Comparison of ENCODE assay signal across 19 cellular contexts in the genomic region with DNA sequence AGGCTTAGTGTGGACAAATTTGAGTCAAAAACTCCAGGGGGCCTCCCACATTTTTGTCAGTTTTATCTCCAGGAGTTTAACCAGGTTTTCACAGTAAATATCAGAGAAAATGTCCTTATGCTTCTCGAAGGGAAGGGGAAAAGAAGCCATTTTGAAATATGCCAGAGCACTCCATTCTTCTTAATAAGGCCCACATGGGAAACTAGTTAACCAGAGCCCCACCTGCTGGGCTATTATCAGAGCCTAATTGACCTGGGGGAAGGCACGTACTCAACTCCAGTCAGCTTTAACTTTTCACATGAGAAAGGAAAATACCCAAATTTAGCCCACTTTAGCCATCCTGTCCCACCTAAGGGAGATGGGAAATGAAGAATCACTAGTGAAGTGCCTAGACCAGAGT.
DNase-seq lines count a peak whose midpoint lies in the region; ATAC-seq, FAIRE-seq and TF ChIP-seq lines count a peak whose summit lies in the region.
"Had no signal": no experiment of that assay in that cellular context is flagged by ENCODE, and none has a peak within 500 bp of the region (broad histone marks: within the 10 kb centered on the region; RNA-seq: fewer than 3 reads in every experiment).

No MANE protein-coding gene starts in this region.

- no peaks in the 10 kb centered on the region for H3K4me1 ChIP-seq in HepG2 (ENCODE audit: insufficient read depth, low read length)

- intact Hi-C loops in HepG2 (cut with micrococcal nuclease; ENCODE audit: unreplicated experiment) = no loop called here

- no TSS peak for BruUV-seq in HepG2 (replicated peaks; lab: Mats Ljungman, UMichigan)

- no peaks in the 10 kb centered on the region; the same call in 1 of the 2 replicates for H3K9me3 ChIP-seq in HepG2 (ENCODE audit: low read length)

- no peak for TF ChIP-seq RAD21 in HepG2 (CRISPR knock-in tag; IDR thresholded peaks at IDR 0.05)

- POLR2A ChIA-PET in HepG2 (lab: Yijun Ruan, JAX) = no interaction called here

- TF ChIP-seq EP300 in HepG2 (IDR thresholded peaks at IDR 0.05; ENCODE audit: low read depth in 2 of 2, low read length in 2 of 2) (no peak), HepG2 (CRISPR knock-in tag; IDR thresholded peaks at IDR 0.05; ENCODE audit: borderline replicate concordance) (no peak)

- H3K27me3 Mint-ChIP-seq in activated T-cell treated with anti-CD3 and anti-CD28 coated beads, Interleukin-2, amount 50 U/mL, for 72 hours (ENCODE audit: low read depth) = no peaks in the 10 kb centered on the region

- no peak overlapping the region for H3K4me2 ChIP-seq in HepG2 (ENCODE audit: low read depth, low read length)

- no peaks in the 10 kb centered on the region for H3K27me3 ChIP-seq in HepG2 (ENCODE audit: control insufficient read depth in 1 of 2, insufficient read depth in 2 of 2, low read length in 2 of 2)
- H3K27me3 ChIP-seq: dorsolateral prefrontal cortex had no signal

- H2AFZ ChIP-seq in HepG2 (ENCODE audit: low read length) = no peak overlapping the region

- in situ Hi-C loops in HepG2 (cut with HindIII; ENCODE audit: extremely low pct_ligation_motif_present, low pct_unique_long_range_greater_than_20kb) = no loop called here

- CTCF ChIA-PET in HepG2 (lab: Yijun Ruan, JAX; ENCODE audit: low intra/inter-chr PET ratio, low total read pairs) = no interaction called here

- H3K9ac ChIP-seq in HepG2 (ENCODE audit: insufficient read depth, low read depth, low read length) = no peak overlapping the region

- no peaks in the 10 kb centered on the region for H3K36me3 Mint-ChIP-seq in activated T-cell treated with anti-CD3 and anti-CD28 coated beads, Interleukin-2, amount 50 U/mL, for 72 hours (ENCODE audit: insufficient read depth in 2 of 2)
- H3K36me3 Mint-ChIP-seq: naive thymus-derived CD8-positive, alpha-beta T cell had no signal

- peak; percentile 9 for TF ChIP-seq CTCF in HFF-Myc (IDR thresholded peaks at IDR 0.05; ENCODE audit: low read depth, low read length, missing control alignments)
- TF ChIP-seq CTCF in HepG2 (CRISPR knock-in tag; IDR thresholded peaks at IDR 0.05) = no peak
- TF ChIP-seq CTCF in omental fat pad (IDR thresholded peaks at IDR 0.05) = no peak

- no peaks in the 10 kb centered on the region for H4K20me1 ChIP-seq in HepG2 (ENCODE audit: insufficient read depth, low read length)

- no peak overlapping the region for H3K4me3 ChIP-seq in HFF-Myc (replicated peaks; ENCODE audit: low read depth, low read length)
- H3K4me3 ChIP-seq in HepG2 (replicated peaks in 1 of 3; ENCODE audit: insufficient read depth in 1 of 3, low read depth in 2 of 3, low read length in 3 of 3) = no peak overlapping the region
- H3K4me3 ChIP-seq: dorsolateral prefrontal cortex, skin epidermis had no signal

- 0% methylated on average over 2 of the region's 2 CpGs for WGBS in HepG2 (ENCODE audit: low lambda C conversion rate)

- H3K4me1 Mint-ChIP-seq in activated T-cell treated with anti-CD3 and anti-CD28 coated beads, Interleukin-2, amount 50 U/mL, for 72 hours (ENCODE audit: low read depth) = no peaks in the 10 kb centered on the region
- H3K4me1 Mint-ChIP-seq: naive thymus-derived CD8-positive, alpha-beta T cell had no signal

- H3K36me3 ChIP-seq in HepG2 (replicated peaks in 1 of 2; ENCODE audit: control insufficient read depth in 1 of 2, insufficient read depth in 2 of 2, low read length in 2 of 2) = no peaks in the 10 kb centered on the region

- no peak overlapping the region for H3K27ac Mint-ChIP-seq in activated T-cell treated with anti-CD3 and anti-CD28 coated beads, Interleukin-2, amount 50 U/mL, for 72 hours
- H3K27ac Mint-ChIP-seq: activated T-cell treated with anti-CD3 and anti-CD28 coated beads, Interleukin-2, amount 50 U/mL, for 24 hours; CD4-positive, alpha-beta T cell; naive thymus-derived CD8-positive, alpha-beta T cell had no signal

- no peak overlapping the region for H3K27ac ChIP-seq in HepG2 (ENCODE audit: extremely low read length, insufficient read depth, low read length)
- H3K27ac ChIP-seq: dorsolateral prefrontal cortex, HL-60, skin epidermis had no signal

- H3K9me3 Mint-ChIP-seq in activated T-cell treated with anti-CD3 and anti-CD28 coated beads, Interleukin-2, amount 50 U/mL, for 72 hours = no peaks in the 10 kb centered on the region
- H3K9me3 Mint-ChIP-seq: activated T-cell treated with anti-CD3 and anti-CD28 coated beads, Interleukin-2, amount 50 U/mL, for 24 hours; CD4-positive, alpha-beta T cell; naive thymus-derived CD8-positive, alpha-beta T cell had no signal

- TF ChIP-seq POLR2A in HepG2 (IDR thresholded peaks at IDR 0.05; ENCODE audit: insufficient read depth in 1 of 2, low read depth in 2 of 2, low read length in 2 of 2) = no peak

- no peak for FAIRE-seq in HepG2 (lab: Jason Lieb, UNC)
- FAIRE-seq: frontal cortex had no signal

- peak; percentile 50 for DNase-seq in DMS53 (lab: John Stamatoyannopoulos, UW)
- no peak for DNase-seq in HFF-Myc (ENCODE audit: extremely low read depth, low read depth)
- peak; percentile 62 for DNase-seq in SK-N-DZ (ENCODE audit: low spot score)
- peak; percentile 1 for DNase-seq in HepG2 (ENCODE audit: low spot score)
- no peak for DNase-seq in activated T-cell treated with anti-CD3 and anti-CD28 coated beads, Interleukin-2, amount 50 U/mL, for 72 hours
- no peak for DNase-seq in omental fat pad (ENCODE audit: low spot score)
- DNase-seq: activated T-cell treated with anti-CD3 and anti-CD28 coated beads, Interleukin-2, amount 50 U/mL, for 24 hours; aorta; CD4-positive, alpha-beta T cell; dorsolateral prefrontal cortex; kidney glomerular epithelial cell; MV-4-11; naive thymus-derived CD8-positive, alpha-beta T cell had no signal

- H3K79me2 ChIP-seq in HepG2 (ENCODE audit: insufficient read depth, low read length) = no peaks in the 10 kb centered on the region

- ATAC-seq in HepG2 (0 out of 3 replicates have a peak, but pooled peaks have one; percentile 47), HG03342 (IDR thresholded peaks at IDR 0.05; ENCODE audit: unreplicated experiment) (no peak), GM21786 (IDR thresholded peaks at IDR 0.05; ENCODE audit: unreplicated experiment) (no peak), omental fat pad (ENCODE audit: low FRiP score) (no peak)
- ATAC-seq in activated T-cell treated with anti-CD3 and anti-CD28 coated beads, Interleukin-2, amount 50 U/mL, for 72 hours (replicated peaks in 1 of 2) = no peak
- ATAC-seq: activated CD4-positive, CD25-positive, alpha-beta regulatory T cell treated with anti-CD3 and anti-CD28 coated beads, Interleukin-2, amount 50 U/mL, for 24 hours; naive thymus-derived CD8-positive, alpha-beta T cell had no signal

- H3K4me3 Mint-ChIP-seq in activated T-cell treated with anti-CD3 and anti-CD28 coated beads, Interleukin-2, amount 50 U/mL, for 72 hours = no peak overlapping the region
- H3K4me3 Mint-ChIP-seq: activated T-cell treated with anti-CD3 and anti-CD28 coated beads, Interleukin-2, amount 50 U/mL, for 24 hours; CD4-positive, alpha-beta T cell; naive thymus-derived CD8-positive, alpha-beta T cell had no signal

TF ChIP-seq in HepG2, 621 proteins besides CTCF, POLR2A, EP300 and RAD21:
- no peak for TF ChIP-seq ZNF546 (CRISPR knock-in tag; conservative IDR thresholded peaks at IDR 0.05)
- TF ChIP-seq KLF12 (CRISPR knock-in tag; IDR thresholded peaks at IDR 0.05; ENCODE audit: borderline replicate concordance) = no peak
TF ChIP-seq in HepG2: peak in this region for 0.

Comparison
In these comparisons a context has a peak if more than half of its experiments do, and no peak if none do; other contexts are left out.
1. DNase-seq: peak in DMS53 (single experiment), SK-N-DZ (single experiment) and HepG2 (single experiment); none in HFF-Myc (single experiment), activated T-cell treated with anti-CD3 and anti-CD28 coated beads, Interleukin-2, amount 50 U/mL, for 72 hours (0 of 2) and omental fat pad (single experiment).